ENCODE assay signal across 1 cellular context in the genomic region with DNA sequence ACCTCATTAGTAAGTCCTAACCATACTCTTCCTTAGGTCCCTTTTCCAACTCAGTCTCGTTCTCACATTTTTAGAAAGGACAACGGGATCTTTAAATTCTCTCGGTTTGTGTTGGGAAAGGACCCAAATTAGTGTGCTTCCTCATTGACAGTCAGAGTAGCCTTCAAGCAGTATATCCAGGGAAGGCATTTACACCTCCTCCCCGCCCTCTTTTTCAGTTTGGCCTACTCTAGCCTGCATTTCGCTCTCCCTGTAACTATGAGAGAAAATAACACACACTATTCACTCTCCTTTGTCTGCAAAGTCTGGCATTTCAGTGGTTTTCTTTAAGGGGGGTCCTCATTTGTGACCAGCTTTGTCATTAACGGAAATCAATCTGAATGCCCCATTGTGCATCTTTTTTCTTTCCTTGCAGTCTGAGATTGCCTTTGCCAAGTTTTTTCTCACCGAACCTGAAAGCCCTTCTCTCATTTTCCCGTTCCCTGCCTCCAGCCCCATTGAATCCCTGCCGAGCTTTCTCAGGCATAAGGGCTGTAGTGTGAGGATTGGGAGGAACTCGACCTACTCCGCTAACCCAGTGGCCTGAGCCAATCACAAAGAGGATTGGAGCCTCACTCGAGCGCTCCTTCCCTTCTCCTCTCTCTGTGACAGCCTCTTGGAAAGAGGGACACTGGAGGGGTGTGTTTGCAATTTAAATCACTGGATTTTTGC.
A peak's percentile ranks its signal among the peaks of the same experiment; 100 is the strongest.
TF ChIP-seq lines count a peak whose summit lies in the region.

No MANE protein-coding gene starts in this region.

TF ChIP-seq in H1, 55 proteins besides CTCF, POLR2A, EP300 and RAD21 (continued from another document):
- TF ChIP-seq TAF1 (IDR thresholded peaks at IDR 0.05; ENCODE audit: low read depth, low read length) (0 out of 2 replicates have a peak, but pooled peaks have one; percentile 33), YY1 (IDR thresholded peaks at IDR 0.05; ENCODE audit: low read depth, low read length) (peak; percentile 51; the same call in 1 of the 2 replicates)
